In the genomic region with DNA sequence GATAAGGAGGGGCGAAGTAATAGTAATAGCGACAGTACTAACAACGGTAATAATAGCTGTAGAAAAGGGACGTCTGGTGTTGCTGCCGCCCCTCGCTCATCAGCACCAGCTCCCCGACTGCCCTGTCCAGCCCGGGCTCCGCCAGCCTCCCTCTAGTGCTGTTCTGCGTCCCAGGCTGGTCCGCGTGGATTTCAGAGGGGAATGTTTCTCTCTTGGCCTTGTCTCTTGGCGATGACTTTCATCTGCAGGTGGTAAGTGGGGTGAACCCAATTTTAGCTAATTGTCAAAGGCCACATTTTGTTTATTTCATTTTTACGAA, we compare ENCODE assay signal across 8 cellular contexts. TPM values are rescaled to one million over a fixed set of nuclear protein-coding genes. Genes with fewer than 3 reads are reported as not detected.
DNase-seq lines count a peak whose midpoint lies in the region; FAIRE-seq lines count a peak whose summit lies in the region.

No MANE protein-coding gene starts in this region.

- no peak overlapping the region for H4K91ac ChIP-seq in mesenchymal stem cell (ENCODE audit: low read length)

- no peak overlapping the region for H2BK5ac ChIP-seq in mesenchymal stem cell (ENCODE audit: low read depth, low read length, poor library complexity, severe bottlenecking)

- H2AK5ac ChIP-seq in mesenchymal stem cell (ENCODE audit: low read length, severe bottlenecking) = no peak overlapping the region

- H3K36me3 ChIP-seq in HUES48 (ENCODE audit: control insufficient read depth, insufficient read depth, low read length) (no peaks in the 10 kb centered on the region), duodenal mucosa (ENCODE audit: control insufficient read depth in 1 of 2, insufficient read depth in 2 of 2, low read length in 2 of 2) (no peaks in the 10 kb centered on the region), mesenchymal stem cell (ENCODE audit: control insufficient read depth in 1 of 2, insufficient read depth in 2 of 2, low read depth in 1 of 2, low read length in 2 of 2) (no peaks in the 10 kb centered on the region), urinary bladder (ENCODE audit: insufficient read depth) (no peaks in the 10 kb centered on the region)

- peak overlapping the region; percentile 7 to 52 for H3K18ac ChIP-seq in mesenchymal stem cell (ENCODE audit: low read depth in 1 of 2, low read length in 2 of 2)

- 1% methylated on average over 14 of the region's 14 CpGs for WGBS in mesenchymal stem cell
- WGBS in urinary bladder = under 1% methylated on average over 14 of the region's 14 CpGs

- H3K27me3 ChIP-seq in HUES48 (ENCODE audit: control insufficient read depth, insufficient read depth, low read length) (peaks cover 47% of the 10 kb centered on the region), duodenal mucosa (ENCODE audit: control insufficient read depth in 1 of 2, insufficient read depth in 2 of 2, low read length in 2 of 2) (peaks cover 26 to 44% of the 10 kb centered on the region in 2 donors), mesenchymal stem cell (ENCODE audit: control insufficient read depth in 1 of 2, insufficient read depth in 1 of 2, low read length in 2 of 2) (peaks cover 0 to 37% of the 10 kb centered on the region in 2 experiments)

- H3K79me1 ChIP-seq in mesenchymal stem cell (replicated peaks; ENCODE audit: low read length, poor library complexity, severe bottlenecking) = no peaks in the 10 kb centered on the region

- no peak overlapping the region for H3K14ac ChIP-seq in mesenchymal stem cell (ENCODE audit: low read length in 2 of 2)

- no peak overlapping the region for H4K8ac ChIP-seq in mesenchymal stem cell (ENCODE audit: low read length)

- DNase-seq in mesenchymal stem cell = peak; percentile 70
- DNase-seq in activated CD4-positive, alpha-beta T cell treated with anti-CD3 and anti-CD28 coated beads, Interleukin-2, amount 50 U/mL, for 4 hours = no peak
- DNase-seq in urothelium cell line (ENCODE audit: low spot score) = no peak
- DNase-seq in NCI-H187 treated with DMSO at 0.1 percent for 48 hours (lab: John Stamatoyannopoulos, UW) = no peak

- no peak overlapping the region for H3K4ac ChIP-seq in mesenchymal stem cell (ENCODE audit: low read depth in 1 of 2, low read length in 2 of 2)

- peak overlapping the region; percentile 66 for H2AFZ ChIP-seq in mesenchymal stem cell (ENCODE audit: low read depth, low read length)

- no peak overlapping the region for H2BK15ac ChIP-seq in mesenchymal stem cell (ENCODE audit: low read depth, poor library complexity, severe bottlenecking)

- H3K4me1 ChIP-seq in HUES48 (ENCODE audit: control insufficient read depth, insufficient read depth, low read length) = peaks cover 20% of the 10 kb centered on the region; the same call in 1 of the 2 replicates
- H3K4me1 ChIP-seq in duodenal mucosa (ENCODE audit: control insufficient read depth in 1 of 2, insufficient read depth in 2 of 2, low read length in 2 of 2) = peaks cover 0 to 10% of the 10 kb centered on the region in 2 donors
- H3K4me1 ChIP-seq in mesenchymal stem cell (ENCODE audit: control insufficient read depth, insufficient read depth, low read depth, low read length) = peaks cover 11% of the 10 kb centered on the region
- H3K4me1 ChIP-seq in urinary bladder (ENCODE audit: insufficient read depth) = no peaks in the 10 kb centered on the region

- peak overlapping the region; percentile 100 for H3K4me2 ChIP-seq in mesenchymal stem cell (ENCODE audit: low read length, poor library complexity, severe bottlenecking)

- no peak overlapping the region for H2BK120ac ChIP-seq in mesenchymal stem cell (ENCODE audit: low read depth, low read length)

- H3K9ac ChIP-seq in HUES48 (ENCODE audit: low read depth, low read length) (no peak overlapping the region), duodenal mucosa (ENCODE audit: low read depth in 1 of 2, low read length in 2 of 2) (no peak overlapping the region), mesenchymal stem cell (ENCODE audit: low read length) (peak overlapping the region; percentile 82)

- H3K23ac ChIP-seq in mesenchymal stem cell (ENCODE audit: low read length in 2 of 2) = no peak overlapping the region

- H3K4me3 ChIP-seq in GM08714 (ENCODE audit: low read length) = peak overlapping the region; percentile 48
- peak overlapping the region; percentile 67 for H3K4me3 ChIP-seq in HUES48 (ENCODE audit: low read depth, low read length)
- peak overlapping the region; percentile 55 to 69 for H3K4me3 ChIP-seq in duodenal mucosa (ENCODE audit: low read depth in 1 of 2, low read length in 2 of 2)
- H3K4me3 ChIP-seq in mesenchymal stem cell (ENCODE audit: insufficient read depth in 1 of 2, low read depth in 1 of 2, low read length in 2 of 2) = peak overlapping the region; percentile 63 to 85
- peak overlapping the region; percentile 66 for H3K4me3 ChIP-seq in urinary bladder (ENCODE audit: low read depth, low read length)

- H3K9me3 ChIP-seq in HUES48 (ENCODE audit: control insufficient read depth, insufficient read depth, low read length) = no peaks in the 10 kb centered on the region
- no peaks in the 10 kb centered on the region for H3K9me3 ChIP-seq in duodenal mucosa (ENCODE audit: control insufficient read depth in 1 of 2, low read length in 2 of 2)
- H3K9me3 ChIP-seq in mesenchymal stem cell (ENCODE audit: control insufficient read depth, low read length) = no peaks in the 10 kb centered on the region

- no peak for FAIRE-seq in urothelium cell line (lab: Jason Lieb, UNC)

- no peak overlapping the region for H3K27ac ChIP-seq in HUES48 (ENCODE audit: low read depth, low read length)
- peak overlapping the region; percentile 17 for H3K27ac ChIP-seq in duodenal mucosa (ENCODE audit: low read depth, low read length)
- H3K27ac ChIP-seq in mesenchymal stem cell (ENCODE audit: low read length, poor library complexity, severe bottlenecking) = no peak overlapping the region
- H3K27ac ChIP-seq in urinary bladder (ENCODE audit: low read depth) = no peak overlapping the region

- H2BK12ac ChIP-seq in mesenchymal stem cell (ENCODE audit: low read length in 2 of 2) = no peak overlapping the region

RNA-seq across cellular contexts. Expression of a gene that starts 0.6 kb away (rescaled TPM):
- polyA plus RNA-seq in mesenchymal stem cell (2013, experiment 1 of 2) = 1.5 TPM
- 1.8 TPM for polyA plus RNA-seq in mesenchymal stem cell (2013, experiment 2 of 2)
- 22.2 TPM for total RNA-seq in urinary bladder
- 1.6 TPM for polyA plus RNA-seq in urinary bladder
